1 cellular context compared by ENCODE assay signal in the genomic region with DNA sequence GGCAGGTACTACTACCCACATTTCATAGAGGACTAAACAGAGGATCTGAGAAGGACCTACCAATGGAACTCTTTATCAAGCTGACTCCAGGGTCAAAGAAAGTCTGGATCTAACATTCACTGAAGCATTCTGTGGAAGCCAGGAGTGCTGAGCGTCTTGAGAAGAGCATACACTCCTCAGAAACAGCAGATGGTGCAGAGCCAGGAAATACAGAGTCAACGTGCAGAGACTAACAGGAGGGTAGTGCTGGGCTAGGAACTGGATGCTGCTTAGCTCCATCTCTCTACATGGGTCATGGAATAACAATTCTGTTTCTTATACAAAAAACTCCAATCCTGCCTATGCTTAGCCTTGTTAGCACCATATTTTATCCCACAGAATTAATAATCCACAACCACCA.
TF ChIP-seq lines count a peak whose summit lies in the region.

No MANE protein-coding gene starts in this region.

TF ChIP-seq in GM12878, 131 proteins besides CTCF, POLR2A, EP300 and RAD21:
- no peak for TF ChIP-seq STAT1 (conservative IDR thresholded peaks at IDR 0.05)
- no peak for TF ChIP-seq MAX (IDR thresholded peaks at IDR 0.05; ENCODE audit: low read depth, low read length)
- no peak for TF ChIP-seq NFIC (IDR thresholded peaks at IDR 0.05; ENCODE audit: low read depth, low read length)
- no peak for TF ChIP-seq YBX1 (IDR thresholded peaks at IDR 0.05)
- TF ChIP-seq, protein P1, sequence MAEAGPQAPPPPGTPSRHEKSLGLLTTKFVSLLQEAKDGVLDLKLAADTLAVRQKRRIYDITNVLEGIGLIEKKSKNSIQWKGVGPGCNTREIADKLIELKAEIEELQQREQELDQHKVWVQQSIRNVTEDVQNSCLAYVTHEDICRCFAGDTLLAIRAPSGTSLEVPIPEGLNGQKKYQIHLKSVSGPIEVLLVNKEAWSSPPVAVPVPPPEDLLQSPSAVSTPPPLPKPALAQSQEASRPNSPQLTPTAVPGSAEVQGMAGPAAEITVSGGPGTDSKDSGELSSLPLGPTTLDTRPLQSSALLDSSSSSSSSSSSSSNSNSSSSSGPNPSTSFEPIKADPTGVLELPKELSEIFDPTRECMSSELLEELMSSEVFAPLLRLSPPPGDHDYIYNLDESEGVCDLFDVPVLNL (IDR thresholded peaks at IDR 0.05; ENCODE audit: low read depth, low read length): no peak
